In the genomic region with DNA sequence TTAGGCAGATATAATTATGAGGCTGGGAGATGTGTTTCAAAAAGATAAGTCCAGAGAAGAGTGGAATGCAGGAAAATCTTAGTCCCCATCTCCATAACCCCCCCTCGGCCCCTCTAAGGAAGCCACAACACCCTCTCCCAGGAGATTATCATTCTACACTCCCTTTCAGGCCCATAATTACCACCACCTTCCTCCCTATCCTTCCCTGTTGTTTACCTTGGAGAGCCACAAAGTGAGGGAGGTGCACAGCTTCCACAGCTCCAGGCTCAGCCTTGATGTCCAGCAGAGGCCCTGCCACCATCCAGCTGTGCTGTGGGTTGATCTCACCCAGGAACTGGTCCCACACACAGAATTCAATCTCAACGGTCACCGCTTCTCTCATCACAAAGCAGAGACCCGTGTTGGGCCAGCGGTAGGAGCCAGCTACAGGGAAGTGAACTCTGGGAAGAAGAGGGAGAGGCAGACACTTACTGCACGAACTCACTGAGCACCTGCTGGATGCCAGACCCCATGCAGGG, we compare ENCODE assay signal across 27 cellular contexts.
"Had no signal": no experiment of that assay in that cellular context is flagged by ENCODE, and none has a peak within 500 bp of the region (broad histone marks: within the 10 kb centered on the region; RNA-seq: fewer than 3 reads in every experiment).

No MANE protein-coding gene starts in this region.

- H3K9me3 ChIP-seq: ascending aorta, psoas muscle, spleen, vagina had no signal

- H3K9ac ChIP-seq: parathyroid adenoma had no signal

- H3K4me1 ChIP-seq: parathyroid adenoma had no signal

- H3K27ac Mint-ChIP-seq: activated naive CD8-positive, alpha-beta T cell treated with anti-CD3 and anti-CD28 coated beads for 36 hours; endodermal cell; mesothelial cell of epicardium; type B pancreatic cell had no signal

- H3K4me3 ChIP-seq: ascending aorta, psoas muscle, spleen, vagina had no signal

- H3K9me3 Mint-ChIP-seq: activated naive CD4-positive, alpha-beta T cell treated with anti-CD3 and anti-CD28 coated beads for 36 hours; activated naive CD8-positive, alpha-beta T cell treated with anti-CD3 and anti-CD28 coated beads for 36 hours; endodermal cell; mesothelial cell of epicardium; naive B cell; type B pancreatic cell had no signal

- H3K27me3 Mint-ChIP-seq: activated naive CD8-positive, alpha-beta T cell treated with anti-CD3 and anti-CD28 coated beads for 36 hours; naive B cell; type B pancreatic cell had no signal

- H2AFZ ChIP-seq: parathyroid adenoma had no signal

- H3K27ac ChIP-seq: ascending aorta, brain microvascular endothelial cell, parathyroid adenoma, psoas muscle, spleen, vagina, VCaP had no signal

- H3K4me3 Mint-ChIP-seq: activated naive CD4-positive, alpha-beta T cell treated with anti-CD3 and anti-CD28 coated beads for 36 hours; activated naive CD8-positive, alpha-beta T cell treated with anti-CD3 and anti-CD28 coated beads for 36 hours; endodermal cell; mesothelial cell of epicardium; naive B cell; type B pancreatic cell had no signal

- H3K27me3 ChIP-seq: ascending aorta, brain microvascular endothelial cell, spleen, vagina had no signal

- H3K36me3 Mint-ChIP-seq: mesothelial cell of epicardium, type B pancreatic cell had no signal

- H3K36me3 ChIP-seq: brain microvascular endothelial cell had no signal

- H3K4me1 Mint-ChIP-seq: endodermal cell, naive B cell had no signal

- DNase-seq: activated CD4-positive, alpha-beta T cell treated with anti-CD3 and anti-CD28 coated beads for 4 hours; activated CD4-positive, alpha-beta T cell treated with anti-CD3 and anti-CD28 coated beads, Interleukin-2, amount 50 U/mL, for 4 hours; activated CD8-positive, alpha-beta memory T cell treated with anti-CD3 and anti-CD28 coated beads, Interleukin-2, amount 50 U/mL, for 4 hours; activated naive CD4-positive, alpha-beta T cell treated with anti-CD3 and anti-CD28 coated beads for 36 hours; activated naive CD8-positive, alpha-beta T cell treated with anti-CD3 and anti-CD28 coated beads for 36 hours; activated T-cell treated with anti-CD3 and anti-CD28 coated beads, Interleukin-2, amount 50 U/mL, for 48 hours; brain microvascular endothelial cell; caudate nucleus; cortex of kidney; endodermal cell; foreskin fibroblast; head of caudate nucleus; hippocampal formation; left cardiac atrium; left ventricle myocardium superior; naive B cell; occipital lobe; psoas muscle; spleen; stimulated activated naive CD4-positive, alpha-beta T cell treated with Interleukin-2 at 50 U/mL for 16 hours; T-helper 1 cell had no signal
